In genomic region chr17:59004338-59005111, GRCh38 we compare ENCODE assay signal across 8 cellular contexts.
DNase-seq lines count a peak whose midpoint lies in the region; ATAC-seq and TF ChIP-seq lines count a peak whose summit lies in the region.

No MANE protein-coding gene starts in this region.

- CTCF ChIA-PET in activated B cell treated with CpG ODN at 0.5 μM for 24 hours (lab: Charles Lee): interaction anchor here (0.6 to 4.8 kb wide), 26 partner anchors 9 to 1219 kb away, joined by 3 to 94 read pairs (median 4); partner anchors contain the start of genes MTMR4, RAD51C and TEX14

- no peak overlapping the region for H3K4me3 ChIP-seq in cardiac fibroblast (replicated peaks in 1 of 2; ENCODE audit: low read depth in 2 of 2, low read length in 2 of 2)

- DNase-seq in SIG-M5 treated with dmso at 0.1 percent for 504 hours (lab: John Stamatoyannopoulos, UW; ENCODE audit: unreplicated experiment): peak; percentile 94
- DNase-seq in SIG-M5 (lab: John Stamatoyannopoulos, UW): no peak
- DNase-seq in NCI-H2107 treated with DMSO at 0.1 percent for 48 hours (lab: John Stamatoyannopoulos, UW; ENCODE audit: unreplicated experiment): peak; percentile 59
- DNase-seq in activated B cell treated with CpG ODN at 0.5 μM for 24 hours: peak; percentile 35
- peak; percentile 74 to 78 for DNase-seq in cardiac fibroblast (ENCODE audit: low read depth in 2 of 2)
- peak; percentile 74 for DNase-seq in kidney glomerular epithelial cell (lab: John Stamatoyannopoulos, UW)
- peak; percentile 34 to 54 for DNase-seq in stimulated activated CD4-positive, alpha-beta T cell treated with anti-CD3 and anti-CD28 coated beads, Interleukin-4, amount 100 ng/mL, for 48 hours (ENCODE audit: low read depth in 2 of 2)

- peaks cover 29% of the 10 kb centered on the region for H3K4me1 Mint-ChIP-seq in activated B cell treated with CpG ODN at 0.5 μM for 24 hours

- POLR2A ChIA-PET in activated B cell treated with CpG ODN at 0.5 μM for 24 hours (lab: Charles Lee): interaction anchor here (0.6 to 2.5 kb wide), 8 partner anchors 293 to 785 kb away, joined by 3 to 26 read pairs (median 6); no protein-coding TSS in a partner anchor

- TF ChIP-seq CTCF in activated B cell treated with CpG ODN at 0.5 μM for 24 hours (IDR thresholded peaks at IDR 0.05) (no peak), cardiac fibroblast (IDR thresholded peaks at IDR 0.05; ENCODE audit: low read depth, low read length) (peak; percentile 93)

- peaks cover 14% of the 10 kb centered on the region for H3K36me3 Mint-ChIP-seq in activated B cell treated with CpG ODN at 0.5 μM for 24 hours (ENCODE audit: low read depth)

- no peaks in the 10 kb centered on the region for H3K9me3 Mint-ChIP-seq in activated B cell treated with CpG ODN at 0.5 μM for 24 hours

- ATAC-seq in activated B cell treated with CpG ODN at 0.5 μM for 24 hours (ENCODE audit: low read depth) (peak; percentile 35), HG03457 (IDR thresholded peaks at IDR 0.05; ENCODE audit: unreplicated experiment) (no peak)

- intact Hi-C loops in activated B cell treated with CpG ODN at 0.5 μM for 24 hours (cut with micrococcal nuclease): loop anchor here (1.0 to 10.0 kb wide), 5 partner anchors 293 to 670 kb away; no protein-coding TSS in a partner anchor

- H3K4me3 Mint-ChIP-seq in activated B cell treated with CpG ODN at 0.5 μM for 24 hours: no peak overlapping the region

- no peaks in the 10 kb centered on the region for H3K27me3 Mint-ChIP-seq in activated B cell treated with CpG ODN at 0.5 μM for 24 hours

- H3K27ac Mint-ChIP-seq in activated B cell treated with CpG ODN at 0.5 μM for 24 hours: peak overlapping the region; percentile 79
